11 cellular contexts compared by ENCODE assay signal in genomic region chr22:42644422-42645340, GRCh38. TPM values are rescaled to one million over a fixed set of nuclear protein-coding genes. Genes with fewer than 3 reads are reported as not detected.
DNase-seq lines count a peak whose midpoint lies in the region; ATAC-seq lines count a peak whose summit lies in the region.
"Had no signal": no experiment of that assay in that cellular context is flagged by ENCODE, and none has a peak within 500 bp of the region (broad histone marks: within the 10 kb centered on the region; RNA-seq: fewer than 3 reads in every experiment).

No MANE protein-coding gene starts in this region.

- DNase-seq in activated T-cell treated with anti-CD3 and anti-CD28 coated beads, Interleukin-2, amount 50 U/mL, for 72 hours: no peak
- DNase-seq in activated T-cell treated with anti-CD3 and anti-CD28 coated beads, Interleukin-2, amount 50 U/mL, for 1 hour: no peak
- no peak for DNase-seq in OCI-M1 (lab: John Stamatoyannopoulos, UW)
- DNase-seq: AML-193, NCI-H446 had no signal

- peaks cover 68% of the 10 kb centered on the region for H3K4me1 ChIP-seq in mucosa of stomach (ENCODE audit: control insufficient read depth, insufficient read depth, low read length)
- peaks cover 2% of the 10 kb centered on the region for H3K4me1 ChIP-seq in urinary bladder (ENCODE audit: insufficient read depth)

- H3K4me1 Mint-ChIP-seq in activated T-cell treated with anti-CD3 and anti-CD28 coated beads, Interleukin-2, amount 50 U/mL, for 72 hours (ENCODE audit: low read depth): peaks cover 25% of the 10 kb centered on the region
- H3K4me1 Mint-ChIP-seq in dendritic cell treated with granulocyte-macrophage colony-stimulating factor and Interleukin-4, amounts not matched to agents 40 ng/mL and 50 ng/mL, for 4 days (ENCODE audit: low read depth): peaks cover 79% of the 10 kb centered on the region

- peak overlapping the region; percentile 77 for H3K27ac Mint-ChIP-seq in activated T-cell treated with anti-CD3 and anti-CD28 coated beads, Interleukin-2, amount 50 U/mL, for 72 hours
- H3K27ac Mint-ChIP-seq in dendritic cell treated with granulocyte-macrophage colony-stimulating factor and Interleukin-4, amounts not matched to agents 40 ng/mL and 50 ng/mL, for 4 days: peak overlapping the region; percentile 82

- peaks cover 1 to 2% of the 10 kb centered on the region in 2 donors for H3K36me3 Mint-ChIP-seq in activated T-cell treated with anti-CD3 and anti-CD28 coated beads, Interleukin-2, amount 50 U/mL, for 72 hours (ENCODE audit: insufficient read depth in 2 of 2)
- H3K36me3 Mint-ChIP-seq in dendritic cell treated with granulocyte-macrophage colony-stimulating factor and Interleukin-4, amounts not matched to agents 40 ng/mL and 50 ng/mL, for 4 days (ENCODE audit: low read depth): peaks cover 33% of the 10 kb centered on the region

- no peaks in the 10 kb centered on the region for H3K27me3 ChIP-seq in mucosa of stomach (ENCODE audit: control insufficient read depth, insufficient read depth, low read length)

- no peaks in the 10 kb centered on the region for H3K9me3 Mint-ChIP-seq in activated T-cell treated with anti-CD3 and anti-CD28 coated beads, Interleukin-2, amount 50 U/mL, for 72 hours
- no peaks in the 10 kb centered on the region for H3K9me3 Mint-ChIP-seq in dendritic cell treated with granulocyte-macrophage colony-stimulating factor and Interleukin-4, amounts not matched to agents 40 ng/mL and 50 ng/mL, for 4 days

- no peaks in the 10 kb centered on the region for H3K27me3 Mint-ChIP-seq in activated T-cell treated with anti-CD3 and anti-CD28 coated beads, Interleukin-2, amount 50 U/mL, for 72 hours (ENCODE audit: low read depth)
- H3K27me3 Mint-ChIP-seq in dendritic cell treated with granulocyte-macrophage colony-stimulating factor and Interleukin-4, amounts not matched to agents 40 ng/mL and 50 ng/mL, for 4 days: no peaks in the 10 kb centered on the region

- H3K4me3 ChIP-seq in mucosa of stomach (ENCODE audit: low read length) (no peak overlapping the region), urinary bladder (ENCODE audit: low read depth, low read length) (no peak overlapping the region)

- H3K4me3 Mint-ChIP-seq in activated T-cell treated with anti-CD3 and anti-CD28 coated beads, Interleukin-2, amount 50 U/mL, for 72 hours: peak overlapping the region in 1 of 2 donors; percentile 27
- peak overlapping the region; percentile 54 for H3K4me3 Mint-ChIP-seq in dendritic cell treated with granulocyte-macrophage colony-stimulating factor and Interleukin-4, amounts not matched to agents 40 ng/mL and 50 ng/mL, for 4 days

- WGBS in urinary bladder: 19% methylated on average over 22 of the region's 22 CpGs

- H3K27ac ChIP-seq in urinary bladder (ENCODE audit: low read depth): peak overlapping the region; percentile 54

- no peaks in the 10 kb centered on the region for H3K9me3 ChIP-seq in mucosa of stomach (ENCODE audit: control insufficient read depth, low read length)

- peak overlapping the region; percentile 59 for H3K9ac ChIP-seq in mucosa of stomach (ENCODE audit: low read length)

- intact Hi-C loops in dendritic cell treated with granulocyte-macrophage colony-stimulating factor and Interleukin-4, amounts not matched to agents 40 ng/mL and 50 ng/mL, for 4 days (cut with micrococcal nuclease): no loop called here

- no peak for ATAC-seq in activated T-cell treated with anti-CD3 and anti-CD28 coated beads, Interleukin-2, amount 50 U/mL, for 72 hours (replicated peaks in 1 of 2)
- ATAC-seq in HG03565 (IDR thresholded peaks at IDR 0.05; ENCODE audit: unreplicated experiment) (no peak), HG03469 (IDR thresholded peaks at IDR 0.05; ENCODE audit: unreplicated experiment) (no peak)

- H3K36me3 ChIP-seq in mucosa of stomach (ENCODE audit: control insufficient read depth, insufficient read depth, low read length) (no peaks in the 10 kb centered on the region), urinary bladder (ENCODE audit: insufficient read depth) (no peaks in the 10 kb centered on the region)

RNA-seq across cellular contexts. Expression of gene ATP5MGL, which starts 4.3 kb away (rescaled TPM):
- total RNA-seq in activated T-cell treated with anti-CD3 and anti-CD28 coated beads, Interleukin-2, amount 50 U/mL, for 72 hours: 1 to 10 TPM in 1 of 2 donors, under 1 TPM in 1; 0.31 to 1.2 TPM
- 0.37 TPM for total RNA-seq in urinary bladder
- not detected for polyA plus RNA-seq in urinary bladder
- polyA plus RNA-seq: neural cell had no signal

RNA-seq across cellular contexts. Expression of gene CYB5R3, which starts 4.5 kb away (rescaled TPM):
- total RNA-seq in activated T-cell treated with anti-CD3 and anti-CD28 coated beads, Interleukin-2, amount 50 U/mL, for 72 hours: 10 to 100 TPM; 60.7 to 67.1 TPM
- 33.8 TPM for total RNA-seq in urinary bladder
- polyA plus RNA-seq in urinary bladder: 359 TPM

RNA-seq across cellular contexts. Expression of gene POLDIP3, which starts 30.0 kb away (rescaled TPM):
- total RNA-seq in activated T-cell treated with anti-CD3 and anti-CD28 coated beads, Interleukin-2, amount 50 U/mL, for 72 hours: 100 to 1,000 TPM in 1 of 2 donors, 10 to 100 TPM in 1; 84.0 to 108 TPM
- total RNA-seq in urinary bladder: 19.9 TPM
- 54.9 TPM for polyA plus RNA-seq in urinary bladder
